ENCODE assay signal across 8 cellular contexts in the genomic region with DNA sequence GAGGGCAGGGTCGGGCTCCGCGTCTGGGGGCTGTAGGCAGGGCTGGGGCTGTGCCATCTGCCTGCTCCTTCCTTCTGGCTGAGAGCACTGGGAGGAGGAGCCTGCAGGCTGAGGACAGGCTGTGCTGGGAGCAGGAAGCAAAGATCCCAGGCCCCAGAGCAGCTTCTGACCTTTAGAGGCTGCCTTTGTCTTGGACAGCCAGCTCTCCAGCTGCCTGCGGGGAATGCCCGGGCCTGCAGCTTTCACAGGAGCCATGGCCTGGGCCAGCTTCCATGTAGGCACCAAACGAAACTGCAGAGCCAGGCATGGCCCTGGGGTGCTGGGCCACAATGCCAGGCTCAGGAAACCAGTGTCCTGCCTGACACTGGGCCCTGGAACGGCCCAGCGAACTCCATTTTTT.
DNase-seq lines count a peak whose midpoint lies in the region; ATAC-seq and TF ChIP-seq lines count a peak whose summit lies in the region.

No MANE protein-coding gene starts in this region.

- peaks cover 10% of the 10 kb centered on the region for H3K4me1 ChIP-seq in skeletal muscle satellite cell (ENCODE audit: control insufficient read depth, insufficient read depth, low read length)
- H3K4me1 ChIP-seq in effector memory CD4-positive, alpha-beta T cell (ENCODE audit: control insufficient read depth, insufficient read depth, low read length, poor library complexity, severe bottlenecking): no peaks in the 10 kb centered on the region

- no peaks in the 10 kb centered on the region for H3K27me3 ChIP-seq in H7 (ENCODE audit: control insufficient read depth, insufficient read depth, low read length)
- H3K27me3 ChIP-seq in skeletal muscle satellite cell (ENCODE audit: control insufficient read depth, insufficient read depth, low read length): no peaks in the 10 kb centered on the region
- H3K27me3 ChIP-seq in effector memory CD4-positive, alpha-beta T cell (replicated peaks; ENCODE audit: control insufficient read depth, insufficient read depth, low read length, poor library complexity, severe bottlenecking): no peaks in the 10 kb centered on the region

- H3K4me2 ChIP-seq in skeletal muscle satellite cell (ENCODE audit: low read length): peak overlapping the region; percentile 48

- no peak overlapping the region for H3K4me3 ChIP-seq in H7 (ENCODE audit: insufficient read depth, low read depth, low read length)
- H3K4me3 ChIP-seq in cardiac fibroblast (replicated peaks in 1 of 2; ENCODE audit: low read depth in 2 of 2, low read length in 2 of 2): no peak overlapping the region
- H3K4me3 ChIP-seq in skeletal muscle satellite cell (ENCODE audit: low read length): no peak overlapping the region
- H3K4me3 ChIP-seq in effector memory CD4-positive, alpha-beta T cell (ENCODE audit: insufficient read depth, low read depth, low read length, poor library complexity, severe bottlenecking): no peak overlapping the region

- H3K36me3 ChIP-seq in H7 (replicated peaks; ENCODE audit: control insufficient read depth, insufficient read depth, low read length) (peaks cover 2% of the 10 kb centered on the region; the same call in 1 of the 2 replicates), skeletal muscle satellite cell (ENCODE audit: insufficient read depth, low read length) (no peaks in the 10 kb centered on the region)
- no peaks in the 10 kb centered on the region for H3K36me3 ChIP-seq in effector memory CD4-positive, alpha-beta T cell (ENCODE audit: control insufficient read depth, insufficient read depth, low read length)

- ATAC-seq in GM21723 (IDR thresholded peaks at IDR 0.05; ENCODE audit: unreplicated experiment) (no peak), HG02840 (IDR thresholded peaks at IDR 0.05; ENCODE audit: low FRiP score, unreplicated experiment) (no peak), GM18502 (IDR thresholded peaks at IDR 0.05; ENCODE audit: poor library complexity, unreplicated experiment) (no peak)

- no peak for TF ChIP-seq CTCF in cardiac fibroblast (IDR thresholded peaks at IDR 0.05; ENCODE audit: low read depth, low read length)

- peak; percentile 79 for DNase-seq in H7
- peak; percentile 62 to 80 for DNase-seq in cardiac fibroblast (ENCODE audit: low read depth in 2 of 2)
- peak; percentile 45 for DNase-seq in iris pigment epithelial cell (ENCODE audit: low read depth)
- no peak for DNase-seq in effector memory CD4-positive, alpha-beta T cell

- no peaks in the 10 kb centered on the region for H3K9me3 ChIP-seq in skeletal muscle satellite cell (replicated peaks; ENCODE audit: low read length)
- H3K9me3 ChIP-seq in effector memory CD4-positive, alpha-beta T cell (ENCODE audit: control insufficient read depth, low read length): peaks cover 4% of the 10 kb centered on the region

- peak overlapping the region; percentile 60 for H3K9ac ChIP-seq in skeletal muscle satellite cell (ENCODE audit: low read depth, low read length)

- H3K27ac ChIP-seq in effector memory CD4-positive, alpha-beta T cell (ENCODE audit: insufficient read depth, low read length, poor library complexity, severe bottlenecking): no peak overlapping the region

Comparison
In these comparisons a context has a peak if more than half of its experiments do, and no peak if none do; other contexts are left out.
1. DNase-seq: peak in H7 (single experiment), cardiac fibroblast (2 of 2) and iris pigment epithelial cell (single experiment); none in effector memory CD4-positive, alpha-beta T cell (0 of 3).